Comparison of ENCODE assay signal across 1 cellular context in genomic region chr15:97961067-97961954, GRCh38.
TF ChIP-seq lines count a peak whose summit lies in the region.

No MANE protein-coding gene starts in this region.

TF ChIP-seq in K562, 482 proteins besides CTCF, POLR2A, EP300 and RAD21 (continued from another document and continues in another):
- no peak for TF ChIP-seq STAT6 (CRISPR knock-in tag; IDR thresholded peaks at IDR 0.05)
- TF ChIP-seq ZKSCAN3 (CRISPR knock-in tag; IDR thresholded peaks at IDR 0.05) = no peak
- TF ChIP-seq RBM39 (optimal IDR thresholded peaks at IDR 0.05; ENCODE audit: low read depth, low read length) = no peak
- no peak for TF ChIP-seq ZNF384 (IDR thresholded peaks at IDR 0.05; ENCODE audit: low read depth, low read length)
- TF ChIP-seq POLR2G (IDR thresholded peaks at IDR 0.05; ENCODE audit: low read depth, low read length) = no peak
- TF ChIP-seq ZC3H8 (IDR thresholded peaks at IDR 0.05) = no peak
- no peak for TF ChIP-seq GTF2E2 (tag; IDR thresholded peaks at IDR 0.05)
- no peak for TF ChIP-seq NFIC (IDR thresholded peaks at IDR 0.05)
- no peak for TF ChIP-seq NR3C1 (CRISPR knock-in tag; IDR thresholded peaks at IDR 0.05)
- no peak for TF ChIP-seq ZBTB1 (CRISPR knock-in tag; IDR thresholded peaks at IDR 0.05; ENCODE audit: borderline replicate concordance, low read depth)
- no peak for TF ChIP-seq DMBX1 (CRISPR knock-in tag; IDR thresholded peaks at IDR 0.05; ENCODE audit: borderline replicate concordance)
- TF ChIP-seq CEBPG (CRISPR knock-in tag; IDR thresholded peaks at IDR 0.05) = no peak
- TF ChIP-seq CEBPG (tag; conservative IDR thresholded peaks at IDR 0.05 in 1 of 2, IDR thresholded peaks at IDR 0.05 in 1 of 2) = no peak
- no peak for TF ChIP-seq MCM2 (IDR thresholded peaks at IDR 0.05; ENCODE audit: low read depth)
- TF ChIP-seq NCOA1 (IDR thresholded peaks at IDR 0.05; ENCODE audit: low read depth) = no peak
- no peak for TF ChIP-seq PBX2 (CRISPR knock-in tag; IDR thresholded peaks at IDR 0.05; ENCODE audit: low read depth)
- TF ChIP-seq PBX2 (tag; conservative IDR thresholded peaks at IDR 0.05; ENCODE audit: low read depth) = no peak
- no peak for TF ChIP-seq ERF (CRISPR knock-in tag; IDR thresholded peaks at IDR 0.05)
- no peak for TF ChIP-seq CBFA2T3 (IDR thresholded peaks at IDR 0.05)
- no peak for TF ChIP-seq ZNF12 (CRISPR knock-in tag; IDR thresholded peaks at IDR 0.05)
- TF ChIP-seq ADNP (tag; IDR thresholded peaks at IDR 0.05) = no peak
- TF ChIP-seq SMARCC2 (IDR thresholded peaks at IDR 0.05; ENCODE audit: low read depth) = no peak
- peak; percentile 34; the same call in 1 of the 2 replicates for TF ChIP-seq THRAP3 (IDR thresholded peaks at IDR 0.05; ENCODE audit: borderline replicate concordance)
- TF ChIP-seq TARDBP (IDR thresholded peaks at IDR 0.05) = no peak
- peak; percentile 83 for TF ChIP-seq PRDM10 (IDR thresholded peaks at IDR 0.05; ENCODE audit: partially characterized antibody)
- TF ChIP-seq SETDB1 (IDR thresholded peaks at IDR 0.05; ENCODE audit: low read length) = no peak
- TF ChIP-seq RB1 (IDR thresholded peaks at IDR 0.05; ENCODE audit: low read depth) = peak; percentile 41; the same call in 1 of the 2 replicates
- no peak for TF ChIP-seq MECOM (CRISPR knock-in tag; IDR thresholded peaks at IDR 0.05)
- no peak for TF ChIP-seq PTTG1 (tag; IDR thresholded peaks at IDR 0.05; ENCODE audit: low read depth)
- TF ChIP-seq TFAM (CRISPR knock-in tag; conservative IDR thresholded peaks at IDR 0.05) = no peak
- no peak for TF ChIP-seq MNT (conservative IDR thresholded peaks at IDR 0.05)
- no peak for TF ChIP-seq ZNF354B (CRISPR knock-in tag; IDR thresholded peaks at IDR 0.05)
- no peak for TF ChIP-seq RFX1 (IDR thresholded peaks at IDR 0.05)
- TF ChIP-seq SREBF1 (IDR thresholded peaks at IDR 0.05; ENCODE audit: borderline replicate concordance, low read depth, low read length) = no peak
- TF ChIP-seq EZH2 (IDR thresholded peaks at IDR 0.05; ENCODE audit: borderline replicate concordance, low read depth, low read length) = no peak
- TF ChIP-seq ZNF143 (CRISPR knock-in tag; IDR thresholded peaks at IDR 0.05) = no peak
- TF ChIP-seq FOXK1 (CRISPR knock-in tag; IDR thresholded peaks at IDR 0.05; ENCODE audit: borderline replicate concordance) = no peak
- TF ChIP-seq USF2 (CRISPR knock-in tag; IDR thresholded peaks at IDR 0.05) = 0 out of 2 replicates have a peak, but pooled peaks have one; percentile 1
- TF ChIP-seq ZNF407 (IDR thresholded peaks at IDR 0.05; ENCODE audit: low read depth) = no peak
- no peak for TF ChIP-seq GTF2F1 (IDR thresholded peaks at IDR 0.05; ENCODE audit: low read depth, low read length)
- no peak for TF ChIP-seq SLC30A9 (CRISPR knock-in tag; IDR thresholded peaks at IDR 0.05)
- TF ChIP-seq ZNF274 (IDR thresholded peaks at IDR 0.05; ENCODE audit: borderline replicate concordance, low read depth, low read length) = no peak
- TF ChIP-seq SPI1 (IDR thresholded peaks at IDR 0.05; ENCODE audit: borderline replicate concordance, low read depth, low read length) = no peak
- TF ChIP-seq MLX (CRISPR knock-in tag; conservative IDR thresholded peaks at IDR 0.05) = no peak
- no peak for TF ChIP-seq FUS (optimal IDR thresholded peaks at IDR 0.05; ENCODE audit: low read depth, low read length)
- no peak for TF ChIP-seq NR2C1 (IDR thresholded peaks at IDR 0.05)
- TF ChIP-seq NR2C1 (tag; IDR thresholded peaks at IDR 0.05) = 0 out of 2 replicates have a peak, but pooled peaks have one; percentile 22
- TF ChIP-seq DPF2 (IDR thresholded peaks at IDR 0.05) = no peak
- TF ChIP-seq ARID2 (IDR thresholded peaks at IDR 0.05) = no peak
- TF ChIP-seq ZNF140 (CRISPR knock-in tag; IDR thresholded peaks at IDR 0.05) = no peak
